ENCODE assay signal across 1 cellular context in genomic region chr11:132142554-132142953, GRCh38.
TF ChIP-seq lines count a peak whose summit lies in the region.

No MANE protein-coding gene starts in this region.

TF ChIP-seq in K562, 482 proteins besides CTCF, POLR2A, EP300 and RAD21 (continued from another document):
- TF ChIP-seq CHD7 (IDR thresholded peaks at IDR 0.05; ENCODE audit: low read depth, low read length), result no peak
